ENCODE assay signal across 18 cellular contexts in the genomic region with DNA sequence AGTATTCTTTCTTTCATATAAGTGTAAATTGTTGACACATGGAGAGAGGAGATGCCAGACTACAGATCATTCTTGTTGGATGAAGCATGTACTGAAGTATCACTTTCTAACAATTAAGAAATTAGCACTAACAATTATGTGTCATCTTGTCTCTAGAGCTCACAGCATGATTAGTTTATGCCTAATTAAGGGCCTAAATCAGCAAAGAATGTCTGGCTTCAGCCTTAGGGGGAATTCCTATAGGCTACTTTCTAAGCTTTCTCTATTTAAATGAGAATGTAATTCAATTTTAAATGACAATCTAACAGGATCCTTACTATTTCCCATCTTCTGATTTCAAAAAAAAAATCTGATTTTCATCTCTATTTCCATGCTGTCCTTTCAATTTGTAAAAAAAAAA.
DNase-seq lines count a peak whose midpoint lies in the region; ATAC-seq and TF ChIP-seq lines count a peak whose summit lies in the region.
"Had no signal": no experiment of that assay in that cellular context is flagged by ENCODE, and none has a peak within 500 bp of the region (broad histone marks: within the 10 kb centered on the region; RNA-seq: fewer than 3 reads in every experiment).

No MANE protein-coding gene starts in this region.

- TF ChIP-seq CTCF in H9 (conservative IDR thresholded peaks at IDR 0.05) (no peak), parathyroid adenoma (IDR thresholded peaks at IDR 0.05) (no peak)

- H2BK15ac ChIP-seq in H9 (ENCODE audit: low read depth, low read length): no peak overlapping the region

- no peak overlapping the region for H4K91ac ChIP-seq in H9 (ENCODE audit: insufficient read length, low read depth, low read length)

- DNase-seq in H9 (no peak), NT2/D1 (ENCODE audit: low read depth, low spot score) (peak; percentile 15), hepatic stellate cell (ENCODE audit: low spot score) (no peak)
- DNase-seq in activated CD8-positive, alpha-beta memory T cell treated with anti-CD3 and anti-CD28 coated beads, Interleukin-2, amount 50 U/mL, for 48 hours: no peak
- DNase-seq: C1 segment of cervical spinal cord; CD4-positive, alpha-beta T cell; DMS153; DMS79 treated with DMSO at 0.1 percent for 48 hours; EL; GOT3 had no signal

- H3K23me2 ChIP-seq in H9 (ENCODE audit: insufficient read length, low read depth, low read length, poor library complexity, severe bottlenecking): no peaks in the 10 kb centered on the region

- H3K14ac ChIP-seq in H9 (ENCODE audit: insufficient read depth, low read length): no peak overlapping the region

- no peaks in the 10 kb centered on the region for H3K27me3 ChIP-seq in H9 (ENCODE audit: insufficient read depth, low read length)
- no peaks in the 10 kb centered on the region for H3K27me3 ChIP-seq in NT2/D1 (ENCODE audit: insufficient read depth, insufficient read length)
- H3K27me3 ChIP-seq in iPS-20b (ENCODE audit: insufficient read depth, low read length): no peaks in the 10 kb centered on the region
- H3K27me3 ChIP-seq in parathyroid adenoma (ENCODE audit: control insufficient read depth, insufficient read depth, low read length): no peaks in the 10 kb centered on the region

- no peaks in the 10 kb centered on the region for H4K20me1 ChIP-seq in H9 (ENCODE audit: control insufficient read depth, insufficient read depth, insufficient read length)

- H2BK5ac ChIP-seq in H9 (ENCODE audit: insufficient read length, low read length): no peak overlapping the region

- H3K9me3 Mint-ChIP-seq in H9: no peaks in the 10 kb centered on the region

- no peaks in the 10 kb centered on the region for H3K27me3 Mint-ChIP-seq in H9 (ENCODE audit: low read depth)
- H3K27me3 Mint-ChIP-seq: B cell; CD4-positive, alpha-beta T cell had no signal

- H4K8ac ChIP-seq in H9 (replicated peaks; ENCODE audit: insufficient read length, low read depth, low read length): no peak overlapping the region

- H3K79me2 ChIP-seq in H9 (ENCODE audit: insufficient read depth, low read length): no peaks in the 10 kb centered on the region
- H3K79me2 ChIP-seq in parathyroid adenoma: no peaks in the 10 kb centered on the region

- H2AK5ac ChIP-seq in H9 (ENCODE audit: insufficient read length, low read length): no peak overlapping the region

- peak overlapping the region; percentile 10 for H3K27ac ChIP-seq in H9 (ENCODE audit: insufficient read length, low read depth, low read length)
- H3K27ac ChIP-seq in iPS-20b (ENCODE audit: low read length): no peak overlapping the region
- peak overlapping the region; percentile 91 for H3K27ac ChIP-seq in parathyroid adenoma
- H3K27ac ChIP-seq: KMS-11 had no signal

- H3K9me3 ChIP-seq in H9 (ENCODE audit: control insufficient read depth, low read depth, low read length) (no peaks in the 10 kb centered on the region), NT2/D1 (ENCODE audit: insufficient read depth, low read length) (no peaks in the 10 kb centered on the region), iPS-20b (ENCODE audit: insufficient read depth, low read depth, low read length) (no peaks in the 10 kb centered on the region), parathyroid adenoma (ENCODE audit: control insufficient read depth, low read length) (no peaks in the 10 kb centered on the region)

- H3K23ac ChIP-seq in H9 (ENCODE audit: insufficient read length, low read depth, low read length): no peak overlapping the region

- H3K56ac ChIP-seq in H9 (ENCODE audit: insufficient read length, low read depth, low read length): no peak overlapping the region

- H2BK20ac ChIP-seq in H9 (ENCODE audit: low read depth, low read length, poor library complexity, severe bottlenecking): no peak overlapping the region

- no peak overlapping the region for H4K5ac ChIP-seq in H9 (ENCODE audit: insufficient read length, low read depth, low read length)

- H3T11ph ChIP-seq in H9 (ENCODE audit: low read length): no peak overlapping the region

- no peak for ATAC-seq in GM18519 (IDR thresholded peaks at IDR 0.05; ENCODE audit: low FRiP score, unreplicated experiment)
- no peak for ATAC-seq in GM19023 (IDR thresholded peaks at IDR 0.05; ENCODE audit: unreplicated experiment)
- ATAC-seq: HCT116, HepG2 had no signal

- H2BK120ac ChIP-seq in H9 (ENCODE audit: low read depth, low read length, poor library complexity, severe bottlenecking): no peak overlapping the region

- H3K18ac ChIP-seq in H9 (ENCODE audit: insufficient read length, low read depth, low read length): no peak overlapping the region

- H3K4me3 ChIP-seq in NT2/D1 (ENCODE audit: insufficient read length, low read depth) (no peak overlapping the region), iPS-20b (ENCODE audit: low read length) (0 out of 2 replicates have a peak overlapping the region, but pooled peaks have one; percentile 0), parathyroid adenoma (ENCODE audit: low read depth, low read length) (no peak overlapping the region)

- H3K36me3 ChIP-seq in NT2/D1 (ENCODE audit: insufficient read depth, insufficient read length, low read length) (no peaks in the 10 kb centered on the region), iPS-20b (ENCODE audit: insufficient read depth, low read depth, low read length) (no peaks in the 10 kb centered on the region), parathyroid adenoma (ENCODE audit: control insufficient read depth, insufficient read depth, low read length) (no peaks in the 10 kb centered on the region)

- peak overlapping the region in 2 of 3 experiments; percentile 76 to 93; a peak in 3 of 7 replicates for H3K27ac Mint-ChIP-seq in H9
- H3K27ac Mint-ChIP-seq: B cell; CD4-positive, alpha-beta T cell had no signal

- H3K4me1 Mint-ChIP-seq in H9: peaks cover 34 to 44% of the 10 kb centered on the region in 2 experiments
- H3K4me1 Mint-ChIP-seq: B cell had no signal

- H3K4me1 ChIP-seq in H9 (ENCODE audit: insufficient read depth, low read length) (no peaks in the 10 kb centered on the region; the same call in 1 of the 2 replicates), NT2/D1 (ENCODE audit: insufficient read depth, insufficient read length) (no peaks in the 10 kb centered on the region), iPS-20b (ENCODE audit: insufficient read depth, low read length) (peaks cover 38% of the 10 kb centered on the region), parathyroid adenoma (peaks cover 17% of the 10 kb centered on the region)

- H2AFZ ChIP-seq in H9 (ENCODE audit: low read length) (no peak overlapping the region), parathyroid adenoma (peak overlapping the region; percentile 25)

- no peak overlapping the region for H3K4me3 Mint-ChIP-seq in H9
- H3K4me3 Mint-ChIP-seq: B cell; CD4-positive, alpha-beta T cell had no signal

- no peak overlapping the region for H2BK12ac ChIP-seq in H9 (ENCODE audit: insufficient read length, low read depth, low read length)

- no peak overlapping the region for H3K4ac ChIP-seq in H9 (ENCODE audit: low read depth, low read length)

- H3K79me1 ChIP-seq in H9 (ENCODE audit: insufficient read depth, low read depth, low read length, poor library complexity, severe bottlenecking): no peaks in the 10 kb centered on the region

- no peak overlapping the region for H3K4me2 ChIP-seq in H9 (ENCODE audit: insufficient read depth, insufficient read length, low read length)
- no peak overlapping the region for H3K4me2 ChIP-seq in parathyroid adenoma (ENCODE audit: low read length)
- H3K4me2 ChIP-seq: KMS-11 had no signal

- H3K9ac ChIP-seq in H9 (ENCODE audit: extremely low read depth, insufficient read length, low read length) (no peak overlapping the region), NT2/D1 (ENCODE audit: insufficient read length, low read depth) (no peak overlapping the region), iPS-20b (ENCODE audit: low read depth, low read length) (no peak overlapping the region), parathyroid adenoma (no peak overlapping the region)
- H3K9ac ChIP-seq: KMS-11 had no signal

- H3K36me3 Mint-ChIP-seq in H9 (ENCODE audit: insufficient read depth in 1 of 3, low read depth in 3 of 3): no peaks in the 10 kb centered on the region
